ENCODE assay signal across 1 cellular context in the genomic region with DNA sequence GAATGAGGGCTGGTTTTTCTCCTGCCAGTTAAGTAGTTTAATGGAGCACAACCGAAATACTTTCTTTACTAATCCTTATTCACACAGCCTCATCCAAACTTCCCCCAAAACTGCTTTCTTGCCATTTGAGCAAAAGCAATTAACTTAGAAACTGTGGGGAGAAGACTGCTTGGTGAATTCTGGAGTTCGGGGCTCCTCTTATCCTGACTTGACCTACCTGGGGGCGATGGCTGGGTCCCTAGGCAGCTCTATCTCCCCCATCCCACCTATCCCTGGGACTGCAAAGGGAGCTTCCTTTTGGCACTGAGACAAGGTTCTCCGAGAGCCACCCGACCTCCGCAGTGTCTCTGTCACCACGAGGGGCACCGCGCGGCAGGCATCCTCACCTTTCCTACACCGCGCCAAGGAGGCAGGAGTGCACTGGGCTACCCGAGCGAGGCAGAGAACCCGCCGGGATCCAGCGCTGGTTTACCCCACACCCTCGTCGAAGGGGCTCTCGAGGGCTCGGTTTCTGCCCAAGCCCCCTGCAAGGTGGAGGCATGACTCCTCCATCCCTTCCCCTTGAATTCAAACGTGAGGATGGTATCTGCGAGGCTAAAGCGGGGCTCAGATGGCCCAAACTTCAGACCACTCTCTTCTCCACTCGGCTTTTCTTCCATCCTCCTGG.
TF ChIP-seq lines count a peak whose summit lies in the region.

No MANE protein-coding gene starts in this region.

TF ChIP-seq in HCT116, 20 proteins besides CTCF, POLR2A, EP300 and RAD21:
- TF ChIP-seq SIN3A (IDR thresholded peaks at IDR 0.05; ENCODE audit: low read depth), result peak; percentile 67
- no peak for TF ChIP-seq ZFX (IDR thresholded peaks at IDR 0.05)
- TF ChIP-seq MAX (IDR thresholded peaks at IDR 0.05), result peak; percentile 43; the same call in 1 of the 2 replicates
- TF ChIP-seq ZNF274 (IDR thresholded peaks at IDR 0.05; ENCODE audit: low read depth, low read length), result no peak
